35 cellular contexts compared by ENCODE assay signal in genomic region chr14:37826869-37827268, GRCh38.
"Had no signal": no experiment of that assay in that cellular context is flagged by ENCODE, and none has a peak within 500 bp of the region (broad histone marks: within the 10 kb centered on the region; RNA-seq: fewer than 3 reads in every experiment).

No MANE protein-coding gene starts in this region.

- H3K27me3 ChIP-seq: adrenal gland, body of pancreas, brain microvascular endothelial cell, breast epithelium had no signal

- ATAC-seq: activated CD4-positive, alpha-beta T cell treated with anti-CD3 and anti-CD28 coated beads for 36 hours; activated CD8-positive, alpha-beta memory T cell treated with anti-CD3 and anti-CD28 coated beads, Interleukin-2, amount 10 ng/mL, durations not matched to agents 7 days and 5 days; activated CD8-positive, alpha-beta T cell treated with anti-CD3 and anti-CD28 coated beads, Interleukin-2, amount 10 ng/mL, durations not matched to agents 7 days and 5 days; activated naive CD4-positive, alpha-beta T cell treated with anti-CD3 and anti-CD28 coated beads, Interleukin-2, amount 50 U/mL, for 72 hours; activated T-cell treated with anti-CD3 and anti-CD28 coated beads, Interleukin-2, amount 50 U/mL, for 4 hours; activated T-cell treated with anti-CD3 and anti-CD28 coated beads, Interleukin-2, amount 50 U/mL, for 72 hours; activated T-helper 17 cell treated with anti-CD3 and anti-CD28 coated beads, Interleukin-2, amount 50 U/mL, for 72 hours; body of pancreas; WTC11 had no signal

- H3K9me3 ChIP-seq: adrenal gland, body of pancreas had no signal

- H3K36me3 ChIP-seq: adrenal gland, brain microvascular endothelial cell, breast epithelium, WERI-Rb-1 had no signal

- FAIRE-seq: astrocyte, TTC549 had no signal

- H3K4me1 ChIP-seq: adrenal gland, body of pancreas, breast epithelium had no signal

- DNase-seq: activated CD4-positive, alpha-beta memory T cell treated with anti-CD3 and anti-CD28 coated beads, Interleukin-2, amount 10 ng/mL, durations not matched to agents 7 days and 5 days; activated CD4-positive, alpha-beta T cell treated with anti-CD3 and anti-CD28 coated beads for 1 hour; activated CD4-positive, alpha-beta T cell treated with anti-CD3 and anti-CD28 coated beads for 36 hours; activated CD4-positive, alpha-beta T cell treated with anti-CD3 and anti-CD28 coated beads for 48 hours; activated CD4-positive, alpha-beta T cell treated with anti-CD3 and anti-CD28 coated beads, Interleukin-2, amount 10 ng/mL, durations not matched to agents 7 days and 5 days; activated CD4-positive, alpha-beta T cell treated with anti-CD3 and anti-CD28 coated beads, Interleukin-2, amount 50 U/mL, for 48 hours; activated CD8-positive, alpha-beta memory T cell treated with anti-CD3 and anti-CD28 coated beads for 24 hours; activated CD8-positive, alpha-beta memory T cell treated with anti-CD3 and anti-CD28 coated beads, Interleukin-2, amount 10 ng/mL, durations not matched to agents 7 days and 5 days; activated CD8-positive, alpha-beta memory T cell treated with anti-CD3 and anti-CD28 coated beads, Interleukin-2, amount 50 U/mL, for 48 hours; activated CD8-positive, alpha-beta T cell treated with anti-CD3 and anti-CD28 coated beads, Interleukin-2, amount 10 ng/mL, durations not matched to agents 7 days and 5 days; activated effector memory CD4-positive, alpha-beta T cell treated with anti-CD3 and anti-CD28 coated beads, Interleukin-2, amount 50 U/mL, for 16 hours; activated gamma-delta T cell treated with Interleukin-2 at 50 U/mL for 16 hours; activated naive CD4-positive, alpha-beta T cell; activated naive CD4-positive, alpha-beta T cell treated with anti-CD3 and anti-CD28 coated beads for 36 hours; activated naive CD4-positive, alpha-beta T cell treated with anti-CD3 and anti-CD28 coated beads, Interleukin-2, amount 50 U/mL, for 16 hours; activated naive CD8-positive, alpha-beta T cell treated with anti-CD3 and anti-CD28 coated beads for 36 hours; activated T-cell treated with anti-CD3 and anti-CD28 coated beads, Interleukin-2, amount 50 U/mL, for 1 hour; activated T-cell treated with anti-CD3 and anti-CD28 coated beads, Interleukin-2, amount 50 U/mL, for 4 hours; activated T-cell treated with anti-CD3 and anti-CD28 coated beads, Interleukin-2, amount 50 U/mL, for 72 hours; adrenal gland; amniotic stem cell; aorta; body of pancreas; brain microvascular endothelial cell; central memory CD4-positive, alpha-beta T cell; T-helper 1 cell; T-helper 2 cell; T-helper 9 cell; WERI-Rb-1 had no signal

- H3K4me3 ChIP-seq: adrenal gland, body of pancreas, breast epithelium had no signal

- H3K27ac ChIP-seq: adrenal gland, body of pancreas, brain microvascular endothelial cell, breast epithelium, WERI-Rb-1 had no signal
